8 cellular contexts compared by ENCODE assay signal in the genomic region with DNA sequence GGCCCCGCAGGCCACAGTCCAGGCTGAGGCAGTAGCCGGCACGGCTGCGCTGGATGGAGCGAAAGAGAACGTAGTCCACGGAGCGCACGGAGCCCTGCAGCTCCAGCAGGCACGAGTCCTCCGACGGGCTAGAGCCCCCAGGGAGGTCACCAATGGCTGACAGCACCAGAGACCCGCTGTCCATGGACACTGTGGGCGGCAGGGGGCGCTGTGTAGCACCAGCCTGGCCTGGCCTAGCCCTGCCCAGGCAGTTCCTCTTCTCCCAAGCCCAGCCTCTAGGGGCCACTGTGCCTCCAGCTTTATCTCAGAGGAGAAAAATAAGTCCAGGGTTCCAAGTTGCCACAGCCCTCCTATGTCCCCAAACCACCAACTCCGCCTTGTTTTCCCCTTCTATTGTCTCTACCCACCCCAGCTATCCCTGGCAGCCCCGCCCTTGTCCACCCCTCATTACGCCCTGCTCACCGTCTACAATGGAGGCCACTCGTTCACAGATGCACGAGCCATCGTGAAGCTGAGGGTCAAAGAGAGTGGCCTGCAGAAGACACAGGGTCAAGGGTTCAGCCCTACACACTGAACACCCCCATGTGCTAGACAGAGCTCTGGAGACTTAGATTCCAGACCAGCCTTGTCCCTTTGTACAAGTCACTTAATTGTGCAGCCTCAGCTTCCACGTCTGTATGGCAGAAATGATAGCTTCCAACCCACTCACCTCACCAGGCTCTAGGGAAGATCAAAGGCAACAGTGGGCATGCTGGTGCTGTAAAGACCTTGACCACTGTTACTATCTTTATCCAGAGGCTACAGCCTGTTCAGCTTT. TPM values are rescaled to one million over a fixed set of nuclear protein-coding genes. Genes with fewer than 3 reads are reported as not detected.
DNase-seq lines count a peak whose midpoint lies in the region; ATAC-seq and TF ChIP-seq lines count a peak whose summit lies in the region.

No MANE protein-coding gene starts in this region.

- H3K36me3 Mint-ChIP-seq in activated naive CD8-positive, alpha-beta T cell treated with anti-CD3 and anti-CD28 coated beads for 36 hours, result peaks cover 7% of the 10 kb centered on the region
- H3K36me3 Mint-ChIP-seq in type B pancreatic cell, result peaks cover 3% of the 10 kb centered on the region

- peak overlapping the region; percentile 78 for H3K4me3 ChIP-seq in GM12864 (ENCODE audit: low read depth, low read length)

- peak; percentile 70 for DNase-seq in GM12864 (ENCODE audit: low read depth)
- peak; percentile 92 for DNase-seq in NCI-H1105 (lab: John Stamatoyannopoulos, UW)
- peak; percentile 98 for DNase-seq in SKM-1 treated with dmso at 0.1 percent for 144 hours (lab: John Stamatoyannopoulos, UW; ENCODE audit: unreplicated experiment)
- peak; percentile 96 for DNase-seq in activated naive CD8-positive, alpha-beta T cell treated with anti-CD3 and anti-CD28 coated beads for 36 hours
- DNase-seq in Right ventricle myocardium superior, result peak; percentile 96
- DNase-seq in posterior cingulate gyrus, result peak; percentile 83 to 99 (median 94)
- peak; percentile 97 for DNase-seq in type B pancreatic cell (ENCODE audit: extremely low spot score, unreplicated experiment)

- no peak overlapping the region for H3K27ac Mint-ChIP-seq in activated naive CD8-positive, alpha-beta T cell treated with anti-CD3 and anti-CD28 coated beads for 36 hours
- H3K27ac Mint-ChIP-seq in type B pancreatic cell, result peak overlapping the region; percentile 71

- intact Hi-C loops in Right ventricle myocardium superior (cut with DNase I), result loop anchor here (5.0 kb wide), 2 partner anchors 71 to 341 kb away; a partner anchor contains a TSS
- intact Hi-C loops in posterior cingulate gyrus (cut with DNase I), result loop anchor here (1.0 to 10.0 kb wide), 2 partner anchors 73 to 254 kb away; no protein-coding TSS in a partner anchor

- H3K9me3 Mint-ChIP-seq in activated naive CD8-positive, alpha-beta T cell treated with anti-CD3 and anti-CD28 coated beads for 36 hours, result no peaks in the 10 kb centered on the region
- no peaks in the 10 kb centered on the region for H3K9me3 Mint-ChIP-seq in type B pancreatic cell

- peak overlapping the region; percentile 8 for H3K4me3 Mint-ChIP-seq in activated naive CD8-positive, alpha-beta T cell treated with anti-CD3 and anti-CD28 coated beads for 36 hours
- peak overlapping the region; percentile 76 for H3K4me3 Mint-ChIP-seq in type B pancreatic cell

- peak; percentile 100 for TF ChIP-seq CTCF in GM12864 (IDR thresholded peaks at IDR 0.05; ENCODE audit: low read depth, low read length, missing control alignments)
- TF ChIP-seq CTCF in type B pancreatic cell (conservative IDR thresholded peaks at IDR 0.05), result peak; percentile 100

- no peaks in the 10 kb centered on the region for H3K27me3 Mint-ChIP-seq in activated naive CD8-positive, alpha-beta T cell treated with anti-CD3 and anti-CD28 coated beads for 36 hours
- no peaks in the 10 kb centered on the region for H3K27me3 Mint-ChIP-seq in type B pancreatic cell

- ATAC-seq in HG02588 (IDR thresholded peaks at IDR 0.05; ENCODE audit: unreplicated experiment), result peak; percentile 83
- peak; percentile 87 for ATAC-seq in Right ventricle myocardium superior (ENCODE audit: poor library complexity)

- H3K4me1 Mint-ChIP-seq in activated naive CD8-positive, alpha-beta T cell treated with anti-CD3 and anti-CD28 coated beads for 36 hours, result peaks cover 23% of the 10 kb centered on the region
- peaks cover 25% of the 10 kb centered on the region for H3K4me1 Mint-ChIP-seq in type B pancreatic cell (ENCODE audit: unreplicated experiment)

RNA-seq across cellular contexts. Expression of a gene that starts 4.4 kb away (rescaled TPM):
- total RNA-seq in activated naive CD8-positive, alpha-beta T cell treated with anti-CD3 and anti-CD28 coated beads for 36 hours, result 10 to 100 TPM; 46.6 to 49.7 TPM
- total RNA-seq in Right ventricle myocardium superior (13.8 TPM), type B pancreatic cell (ENCODE audit: low replicate concordance) (37.4 and 55.7 TPM in 2 replicates)

RNA-seq across cellular contexts. Expression of a gene that starts 11.3 kb away (rescaled TPM):
- total RNA-seq in activated naive CD8-positive, alpha-beta T cell treated with anti-CD3 and anti-CD28 coated beads for 36 hours, result 100 to 1,000 TPM; 108 to 117 TPM
- total RNA-seq in Right ventricle myocardium superior (56.8 TPM), type B pancreatic cell (ENCODE audit: low replicate concordance) (52.0 and 58.7 TPM in 2 replicates)

RNA-seq across cellular contexts. Expression of a gene that starts 22.5 kb away (rescaled TPM):
- total RNA-seq in activated naive CD8-positive, alpha-beta T cell treated with anti-CD3 and anti-CD28 coated beads for 36 hours, result 10 to 100 TPM; 61.4 to 65.9 TPM
- total RNA-seq in Right ventricle myocardium superior (18.5 TPM), type B pancreatic cell (ENCODE audit: low replicate concordance) (61.5 and 96.8 TPM in 2 replicates)

RNA-seq across cellular contexts. Expression of a gene that starts 26.4 kb away (rescaled TPM):
- total RNA-seq in activated naive CD8-positive, alpha-beta T cell treated with anti-CD3 and anti-CD28 coated beads for 36 hours, result 1 to 10 TPM; 1.5 to 1.6 TPM
- total RNA-seq in Right ventricle myocardium superior (1.4 TPM), type B pancreatic cell (ENCODE audit: low replicate concordance) (9.5 and 10.6 TPM in 2 replicates)

RNA-seq across cellular contexts. Expression of a gene that starts 42.3 kb away (rescaled TPM):
- 10 to 100 TPM; 68.0 to 72.5 TPM for total RNA-seq in activated naive CD8-positive, alpha-beta T cell treated with anti-CD3 and anti-CD28 coated beads for 36 hours
- 16.4 TPM for total RNA-seq in Right ventricle myocardium superior
- 34.0 and 44.2 TPM in 2 replicates for total RNA-seq in type B pancreatic cell (ENCODE audit: low replicate concordance)

Comparison
In these comparisons a context has a peak if more than half of its experiments do, and no peak if none do; other contexts are left out.
1. Peak in every context shown above with its lines: DNase-seq, ATAC-seq and H3K4me3 ChIP-seq.